ENCODE assay signal across 8 cellular contexts in genomic region chr3:136142592-136142991, GRCh38. TPM values are rescaled to one million over a fixed set of nuclear protein-coding genes. Genes with fewer than 3 reads are reported as not detected.
DNase-seq lines count a peak whose midpoint lies in the region; ATAC-seq, FAIRE-seq and TF ChIP-seq lines count a peak whose summit lies in the region.

No MANE protein-coding gene starts in this region.

- peaks cover 0 to 12% (median 8%) of the 10 kb centered on the region in 3 donors for H3K4me1 ChIP-seq in pancreas

- peak; percentile 52 for ATAC-seq in GM18868 (IDR thresholded peaks at IDR 0.05; ENCODE audit: unreplicated experiment)
- peak; percentile 91 to 98 (median 96) for ATAC-seq in pancreas
- no peak for ATAC-seq in HG02840 (IDR thresholded peaks at IDR 0.05; ENCODE audit: low FRiP score, unreplicated experiment)
- no peak for ATAC-seq in HG02642 (IDR thresholded peaks at IDR 0.05; ENCODE audit: poor library complexity, unreplicated experiment)
- no peak for ATAC-seq in GM19328 (IDR thresholded peaks at IDR 0.05; ENCODE audit: unreplicated experiment)
- no peak for ATAC-seq in HG03432 (IDR thresholded peaks at IDR 0.05; ENCODE audit: unreplicated experiment)

- 33 to 35% methylated on average over 3 of the region's 3 CpGs for WGBS in pancreas, 2 donors

- no peaks in the 10 kb centered on the region for H3K27me3 ChIP-seq in pancreas

- no peaks in the 10 kb centered on the region for H3K36me3 ChIP-seq in pancreas

- H3K9me3 ChIP-seq in pancreas, result no peaks in the 10 kb centered on the region

- FAIRE-seq in pancreas (lab: Jason Lieb, UNC), result no peak

- no peak overlapping the region for H3K4me3 ChIP-seq in pancreas

- H3K27ac ChIP-seq in epithelial cell of prostate, result peak overlapping the region; percentile 90
- H3K27ac ChIP-seq in pancreas, result no peak overlapping the region

- DNase-seq in NCI-H774 (lab: John Stamatoyannopoulos, UW), result peak; percentile 56
- peak; percentile 54 for DNase-seq in epithelial cell of prostate (ENCODE audit: low read depth, low spot score)
- DNase-seq in pancreas, result no peak

- no peak for TF ChIP-seq CTCF in pancreas (IDR thresholded peaks at IDR 0.05)

- intact Hi-C loops in pancreas (cut with DNase I), result no loop called here

RNA-seq across cellular contexts. Expression of gene MSL2, which starts 53.5 kb away (rescaled TPM):
- total RNA-seq in pancreas, result 10 to 100 TPM in 5 of 6 donors, 1 to 10 TPM in 1; 9.4 to 19.2 (median 11.7) TPM
- 1 to 10 TPM; 3.5 to 7.2 TPM for polyA plus RNA-seq in pancreas

Comparison
In these comparisons a context has a peak if more than half of its experiments do, and no peak if none do; other contexts are left out.
1. ATAC-seq: peak in GM18868 (single experiment) and pancreas (4 of 4); none in HG02840 (single experiment), HG02642 (single experiment), GM19328 (single experiment) and HG03432 (single experiment).
2. DNase-seq: peak in NCI-H774 (single experiment) and epithelial cell of prostate (single experiment); none in pancreas (0 of 6).